Comparison of ENCODE assay signal across 8 cellular contexts in genomic region chr6:35727206-35727934, GRCh38. TPM values are rescaled to one million over a fixed set of nuclear protein-coding genes. Genes with fewer than 3 reads are reported as not detected.
DNase-seq lines count a peak whose midpoint lies in the region; ATAC-seq and TF ChIP-seq lines count a peak whose summit lies in the region.

No MANE protein-coding gene starts in this region.

- ATAC-seq in activated CD4-positive, alpha-beta T cell treated with anti-CD3 and anti-CD28 coated beads for 36 hours: no peak
- ATAC-seq in activated naive CD8-positive, alpha-beta T cell treated with anti-CD3 and anti-CD28 coated beads, Interleukin-2, amount 50 U/mL, for 24 hours: peak; percentile 2

- DNase-seq in activated CD4-positive, alpha-beta T cell treated with anti-CD3 and anti-CD28 coated beads for 36 hours: no peak
- DNase-seq in activated CD4-positive, alpha-beta T cell treated with anti-CD3 and anti-CD28 coated beads for 1 hour: no peak
- DNase-seq in HFF-Myc (ENCODE audit: extremely low read depth, low read depth) (no peak), NCI-H2171 treated with DMSO at 0.1 percent for 48 hours (lab: John Stamatoyannopoulos, UW) (peak; percentile 93), head of caudate nucleus (peak; percentile 56 to 89 (median 76)), cerebellar nuclear complex (lab: John Stamatoyannopoulos, UW) (no peak)
- DNase-seq in activated naive CD8-positive, alpha-beta T cell treated with anti-CD3 and anti-CD28 coated beads, Interleukin-2, amount 50 U/mL, for 24 hours: peak; percentile 54

- H3K27me3 Mint-ChIP-seq in activated CD4-positive, alpha-beta T cell treated with anti-CD3 and anti-CD28 coated beads for 36 hours: no peaks in the 10 kb centered on the region
- H3K27me3 Mint-ChIP-seq in activated naive CD8-positive, alpha-beta T cell treated with anti-CD3 and anti-CD28 coated beads, Interleukin-2, amount 50 U/mL, for 24 hours: peaks cover 2% of the 10 kb centered on the region

- peak overlapping the region; percentile 51 for H3K4me3 ChIP-seq in HFF-Myc (replicated peaks; ENCODE audit: low read depth, low read length)
- H3K4me3 ChIP-seq in neuron (ENCODE audit: low read length): peak overlapping the region; percentile 82

- CTCF ChIA-PET in activated CD4-positive, alpha-beta T cell treated with anti-CD3 and anti-CD28 coated beads for 36 hours (lab: Charles Lee): interaction anchor here (0.7 to 2.4 kb wide), 5 partner anchors 9 to 140 kb away, joined by 4 to 7 read pairs (median 5); no protein-coding TSS in a partner anchor

- H2AFZ ChIP-seq in neuron (ENCODE audit: low read depth, low read length): peak overlapping the region; percentile 35

- peaks cover 29% of the 10 kb centered on the region for H3K4me1 ChIP-seq in neuron (ENCODE audit: insufficient read depth, low read length)

- H3K36me3 Mint-ChIP-seq in activated CD4-positive, alpha-beta T cell treated with anti-CD3 and anti-CD28 coated beads for 36 hours (ENCODE audit: low read depth): no peaks in the 10 kb centered on the region
- no peaks in the 10 kb centered on the region for H3K36me3 Mint-ChIP-seq in activated naive CD8-positive, alpha-beta T cell treated with anti-CD3 and anti-CD28 coated beads, Interleukin-2, amount 50 U/mL, for 24 hours (ENCODE audit: low read depth)

- no peak for TF ChIP-seq CTCF in HFF-Myc (IDR thresholded peaks at IDR 0.05; ENCODE audit: low read depth, low read length, missing control alignments)

- H3K27ac Mint-ChIP-seq in activated CD4-positive, alpha-beta T cell treated with anti-CD3 and anti-CD28 coated beads for 36 hours: peak overlapping the region; percentile 91
- peak overlapping the region; percentile 71 for H3K27ac Mint-ChIP-seq in activated naive CD8-positive, alpha-beta T cell treated with anti-CD3 and anti-CD28 coated beads, Interleukin-2, amount 50 U/mL, for 24 hours

- no peaks in the 10 kb centered on the region for H3K9me3 Mint-ChIP-seq in activated CD4-positive, alpha-beta T cell treated with anti-CD3 and anti-CD28 coated beads for 36 hours (ENCODE audit: low read depth)
- H3K9me3 Mint-ChIP-seq in activated naive CD8-positive, alpha-beta T cell treated with anti-CD3 and anti-CD28 coated beads, Interleukin-2, amount 50 U/mL, for 24 hours: no peaks in the 10 kb centered on the region

- no peaks in the 10 kb centered on the region for H3K36me3 ChIP-seq in neuron (ENCODE audit: insufficient read depth, low read length)

- H3K4me3 Mint-ChIP-seq in activated CD4-positive, alpha-beta T cell treated with anti-CD3 and anti-CD28 coated beads for 36 hours: peak overlapping the region; percentile 62
- peak overlapping the region; percentile 68 for H3K4me3 Mint-ChIP-seq in activated naive CD8-positive, alpha-beta T cell treated with anti-CD3 and anti-CD28 coated beads, Interleukin-2, amount 50 U/mL, for 24 hours

- intact Hi-C loops in activated CD4-positive, alpha-beta T cell treated with anti-CD3 and anti-CD28 coated beads for 36 hours (cut with DNase I, micrococcal nuclease): loop anchor here (2.0 to 5.0 kb wide), 2 partner anchors 17 to 950 kb away; partner anchors contain the start of gene CDKN1A (in 1 of the 2)
- intact Hi-C loops in head of caudate nucleus (cut with DNase I): loop anchor here (5.0 kb wide), 1 partner anchor 35 kb away; no protein-coding TSS in a partner anchor

- H3K9me3 ChIP-seq in neuron (ENCODE audit: low read length): no peaks in the 10 kb centered on the region

- H3K4me1 Mint-ChIP-seq in activated CD4-positive, alpha-beta T cell treated with anti-CD3 and anti-CD28 coated beads for 36 hours: peaks cover 82% of the 10 kb centered on the region
- peaks cover 76% of the 10 kb centered on the region for H3K4me1 Mint-ChIP-seq in activated naive CD8-positive, alpha-beta T cell treated with anti-CD3 and anti-CD28 coated beads, Interleukin-2, amount 50 U/mL, for 24 hours

- POLR2A ChIA-PET in activated CD4-positive, alpha-beta T cell treated with anti-CD3 and anti-CD28 coated beads for 36 hours (lab: Charles Lee): interaction anchor here (0.9 to 1.4 kb wide), 4 partner anchors 8 to 17 kb away, joined by 3 to 7 read pairs (median 3); no protein-coding TSS in a partner anchor

- no peaks in the 10 kb centered on the region for H3K27me3 ChIP-seq in neuron (ENCODE audit: insufficient read depth, low read length)

RNA-seq across cellular contexts. Expression of gene ARMC12, which starts 9.5 kb away (rescaled TPM):
- 1 to 10 TPM; 1.3 to 3.0 TPM for total RNA-seq in activated CD4-positive, alpha-beta T cell treated with anti-CD3 and anti-CD28 coated beads for 36 hours

RNA-seq across cellular contexts. Expression of gene FKBP5, which starts 38.7 kb away (rescaled TPM):
- total RNA-seq in activated CD4-positive, alpha-beta T cell treated with anti-CD3 and anti-CD28 coated beads for 36 hours: 100 to 1,000 TPM; 140 to 141 TPM

RNA-seq across cellular contexts. Expression of gene CLPSL2, which starts 49.0 kb away (rescaled TPM):
- total RNA-seq in activated CD4-positive, alpha-beta T cell treated with anti-CD3 and anti-CD28 coated beads for 36 hours: not detected

RNA-seq across cellular contexts. Expression of gene CLPSL1, which starts 53.4 kb away (rescaled TPM):
- total RNA-seq in activated CD4-positive, alpha-beta T cell treated with anti-CD3 and anti-CD28 coated beads for 36 hours: not detected

Comparison
In these comparisons a context has a peak if more than half of its experiments do, and no peak if none do; other contexts are left out.
1. DNase-seq: peak in NCI-H2171 treated with DMSO at 0.1 percent for 48 hours (single experiment), activated naive CD8-positive, alpha-beta T cell treated with anti-CD3 and anti-CD28 coated beads, Interleukin-2, amount 50 U/mL, for 24 hours (single experiment) and head of caudate nucleus (42 of 42); none in activated CD4-positive, alpha-beta T cell treated with anti-CD3 and anti-CD28 coated beads for 36 hours (single experiment), activated CD4-positive, alpha-beta T cell treated with anti-CD3 and anti-CD28 coated beads for 1 hour (single experiment), HFF-Myc (single experiment) and cerebellar nuclear complex (0 of 2).